9 cellular contexts compared by ENCODE assay signal in the genomic region with DNA sequence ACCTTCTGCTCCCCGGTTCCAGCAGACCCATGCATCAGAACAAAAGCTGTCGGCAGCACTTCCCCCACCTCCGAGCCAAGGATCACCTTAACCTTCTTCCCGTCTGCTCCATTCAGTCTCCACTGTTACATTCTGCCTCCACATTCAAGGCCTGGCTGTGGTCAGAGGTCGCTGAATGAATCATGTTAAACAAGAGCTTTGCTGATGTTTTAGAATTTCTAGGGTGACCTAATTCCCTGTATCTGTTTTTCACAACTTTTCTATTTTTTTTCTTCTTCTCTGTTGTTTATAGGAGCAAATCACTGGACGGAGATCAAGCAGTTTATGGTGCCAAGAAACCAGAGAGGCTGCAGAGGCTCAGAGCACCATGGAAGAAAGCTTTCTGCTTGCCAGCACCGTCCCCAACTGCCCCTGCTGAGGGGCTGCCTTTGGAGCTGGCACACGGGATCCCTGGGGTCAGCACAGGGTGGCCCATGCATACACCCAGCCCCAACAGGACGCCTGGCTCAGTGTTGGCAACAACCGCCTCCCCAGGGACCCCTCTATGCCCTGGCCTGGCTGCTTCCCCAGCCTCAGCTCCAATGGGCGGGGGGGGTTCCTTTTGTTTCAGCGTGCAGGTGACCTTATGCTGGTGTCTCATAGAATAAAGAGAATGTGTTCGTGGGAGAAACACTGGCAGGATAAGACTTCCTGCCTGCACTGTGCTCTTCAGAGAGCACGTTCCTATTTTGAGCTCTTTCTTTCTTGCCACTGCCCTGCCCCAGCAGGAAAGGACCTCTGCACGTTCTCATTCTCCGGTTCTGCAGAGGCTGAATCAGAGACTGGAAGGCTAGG.
DNase-seq lines count a peak whose midpoint lies in the region; ATAC-seq, FAIRE-seq and TF ChIP-seq lines count a peak whose summit lies in the region.
"Had no signal": no experiment of that assay in that cellular context is flagged by ENCODE, and none has a peak within 500 bp of the region (broad histone marks: within the 10 kb centered on the region; RNA-seq: fewer than 3 reads in every experiment).

No MANE protein-coding gene starts in this region.

- peak overlapping the region; percentile 7 for H3K4me3 Mint-ChIP-seq in activated naive CD4-positive, alpha-beta T cell treated with anti-CD3 and anti-CD28 coated beads for 36 hours

- TF ChIP-seq CTCF in brain microvascular endothelial cell (IDR thresholded peaks at IDR 0.05; ENCODE audit: low read depth, low read length, missing control alignments): no peak

- no peaks in the 10 kb centered on the region for H3K27me3 ChIP-seq in brain microvascular endothelial cell (replicated peaks)

- peak; percentile 15 for DNase-seq in activated naive CD4-positive, alpha-beta T cell treated with anti-CD3 and anti-CD28 coated beads for 36 hours
- no peak for DNase-seq in activated naive CD4-positive, alpha-beta T cell (lab: John Stamatoyannopoulos, UW)
- DNase-seq in brain microvascular endothelial cell: peak; percentile 86
- peak; percentile 30 for DNase-seq in medulla oblongata (ENCODE audit: extremely low spot score)
- DNase-seq in urothelium cell line (ENCODE audit: low spot score): peak; percentile 46
- no peak for DNase-seq in SHP77 treated with DMSO at 0.1 percent for 48 hours (lab: John Stamatoyannopoulos, UW)
- DNase-seq: activated effector memory CD4-positive, alpha-beta T cell treated with anti-CD3 and anti-CD28 coated beads, Interleukin-2, amount 50 U/mL, for 16 hours had no signal

- no peak overlapping the region for H3K4me3 ChIP-seq in brain microvascular endothelial cell (ENCODE audit: low read depth, low read length)

- in situ Hi-C loops in brain microvascular endothelial cell (cut with HindIII; ENCODE audit: low pct_ligation_motif_present, low sequenced_read_pairs): no loop called here

- CTCF ChIA-PET in activated naive CD4-positive, alpha-beta T cell treated with anti-CD3 and anti-CD28 coated beads for 36 hours (lab: Charles Lee): interaction anchor here (0.5 to 1.3 kb wide), 4 partner anchors 28 to 1440 kb away, joined by 3 to 6 read pairs (median 4); no protein-coding TSS in a partner anchor

- intact Hi-C loops in activated naive CD4-positive, alpha-beta T cell treated with anti-CD3 and anti-CD28 coated beads for 36 hours (cut with micrococcal nuclease): no loop called here

- H3K9me3 Mint-ChIP-seq in activated naive CD4-positive, alpha-beta T cell treated with anti-CD3 and anti-CD28 coated beads for 36 hours: no peaks in the 10 kb centered on the region

- ATAC-seq in GM18511 (IDR thresholded peaks at IDR 0.05; ENCODE audit: unreplicated experiment) (no peak), HG03469 (IDR thresholded peaks at IDR 0.05; ENCODE audit: unreplicated experiment) (no peak)

- peak overlapping the region; percentile 62 for H3K27ac ChIP-seq in brain microvascular endothelial cell

- H3K27ac Mint-ChIP-seq in activated naive CD4-positive, alpha-beta T cell treated with anti-CD3 and anti-CD28 coated beads for 36 hours: peak overlapping the region; percentile 30

- H3K27me3 Mint-ChIP-seq in activated naive CD4-positive, alpha-beta T cell treated with anti-CD3 and anti-CD28 coated beads for 36 hours (ENCODE audit: low read depth): no peaks in the 10 kb centered on the region

- H3K36me3 ChIP-seq in brain microvascular endothelial cell (replicated peaks): no peaks in the 10 kb centered on the region

- FAIRE-seq in urothelium cell line (lab: Jason Lieb, UNC): no peak

- H3K4me1 Mint-ChIP-seq in activated naive CD4-positive, alpha-beta T cell treated with anti-CD3 and anti-CD28 coated beads for 36 hours (ENCODE audit: low read depth): peaks cover 24% of the 10 kb centered on the region

- no peaks in the 10 kb centered on the region for H3K36me3 Mint-ChIP-seq in activated naive CD4-positive, alpha-beta T cell treated with anti-CD3 and anti-CD28 coated beads for 36 hours (ENCODE audit: low read depth)

Comparison
In these comparisons a context has a peak if more than half of its experiments do, and no peak if none do; other contexts are left out.
1. DNase-seq: peak in activated naive CD4-positive, alpha-beta T cell treated with anti-CD3 and anti-CD28 coated beads for 36 hours (single experiment), brain microvascular endothelial cell (single experiment), medulla oblongata (single experiment) and urothelium cell line (single experiment); none in activated naive CD4-positive, alpha-beta T cell (0 of 4) and SHP77 treated with DMSO at 0.1 percent for 48 hours (single experiment).